26 cellular contexts compared by ENCODE assay signal in genomic region chr5:39732166-39732565, GRCh38.
"Had no signal": no experiment of that assay in that cellular context is flagged by ENCODE, and none has a peak within 500 bp of the region (broad histone marks: within the 10 kb centered on the region; RNA-seq: fewer than 3 reads in every experiment).

No MANE protein-coding gene starts in this region.

- H3K9me3 ChIP-seq: esophagus muscularis mucosa, gastroesophageal sphincter, heart left ventricle, left ventricle myocardium inferior, lower lobe of right lung, mucosa of descending colon had no signal

- FAIRE-seq: endothelial cell of umbilical vein, frontal cortex, kidney had no signal

- H3K36me3 ChIP-seq: esophagus muscularis mucosa, gastroesophageal sphincter, heart left ventricle, left ventricle myocardium inferior, lower lobe of right lung had no signal

- H3K27me3 ChIP-seq: dorsolateral prefrontal cortex, esophagus muscularis mucosa, foreskin keratinocyte, gastroesophageal sphincter, heart left ventricle, hepatocyte had no signal

- H3K36me3 Mint-ChIP-seq: immature natural killer cell; mesothelial cell of epicardium; naive B cell; naive thymus-derived CD8-positive, alpha-beta T cell had no signal

- H3K4me1 ChIP-seq: esophagus muscularis mucosa, foreskin keratinocyte, gastroesophageal sphincter, heart left ventricle, left ventricle myocardium inferior, lower lobe of right lung had no signal

- H3K9me3 Mint-ChIP-seq: immature natural killer cell; mesothelial cell of epicardium; naive B cell; naive thymus-derived CD8-positive, alpha-beta T cell had no signal

- ATAC-seq: foreskin keratinocyte; gastroesophageal sphincter; heart left ventricle; left colon; left lobe of liver; lower lobe of right lung; mucosa of descending colon; naive thymus-derived CD8-positive, alpha-beta T cell had no signal

- H3K27ac ChIP-seq: coronary artery, dorsolateral prefrontal cortex, esophagus muscularis mucosa, foreskin keratinocyte, gastroesophageal sphincter, heart left ventricle, hepatocyte, left ventricle myocardium inferior, lower lobe of right lung had no signal

- H3K79me2 ChIP-seq: hepatocyte had no signal

- H3K27ac Mint-ChIP-seq: immature natural killer cell; mesothelial cell of epicardium; naive B cell; naive thymus-derived CD8-positive, alpha-beta T cell had no signal

- H3K4me3 Mint-ChIP-seq: immature natural killer cell; mesothelial cell of epicardium; naive B cell; naive thymus-derived CD8-positive, alpha-beta T cell had no signal

- H2AFZ ChIP-seq: hepatocyte had no signal

- H3K4me2 ChIP-seq: hepatocyte had no signal

- DNase-seq: dermis blood vessel endothelial cell; dorsolateral prefrontal cortex; effector CD4-positive, alpha-beta T cell; effector memory CD4-positive, alpha-beta T cell; foreskin keratinocyte; heart left ventricle; hypothalamus; immature natural killer cell; islet precursor cell; kidney; kidney glomerular epithelial cell; left colon; left ventricle myocardium inferior; lower lobe of right lung; mesenchymal stem cell; mucosa of descending colon; naive B cell; naive thymus-derived CD8-positive, alpha-beta T cell had no signal

- H3K4me3 ChIP-seq: coronary artery, dorsolateral prefrontal cortex, esophagus muscularis mucosa, gastroesophageal sphincter, heart left ventricle, hepatocyte, left ventricle myocardium inferior, lower lobe of right lung, mucosa of descending colon had no signal

- H3K4me1 Mint-ChIP-seq: immature natural killer cell; mesothelial cell of epicardium; naive B cell; naive thymus-derived CD8-positive, alpha-beta T cell had no signal
